ENCODE assay signal across 10 cellular contexts in the genomic region with DNA sequence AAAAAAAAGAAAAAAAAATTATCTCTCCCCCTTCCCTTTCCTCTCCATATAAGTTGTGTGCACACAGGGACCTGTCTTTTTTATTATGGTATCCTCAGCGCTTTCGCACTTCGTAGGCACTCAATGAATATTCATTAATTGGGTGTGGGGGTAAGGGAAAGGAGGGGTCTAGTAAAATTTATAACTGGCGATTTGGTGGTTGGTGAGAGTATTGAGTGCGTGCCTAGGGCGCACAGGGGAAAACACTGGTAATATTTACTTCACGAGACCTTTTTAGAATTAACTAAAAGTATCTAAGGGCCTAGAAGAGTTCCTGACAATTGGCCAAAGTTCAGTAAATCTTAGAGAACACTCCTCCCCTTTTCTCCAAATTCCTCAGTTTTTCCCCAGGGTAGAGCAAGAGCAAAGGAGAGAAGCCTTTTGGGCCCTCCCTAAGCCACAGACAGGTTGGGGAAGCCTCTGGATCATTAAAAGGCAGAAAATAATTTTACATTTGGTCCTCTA. TPM values are rescaled to one million over a fixed set of nuclear protein-coding genes. Genes with fewer than 3 reads are reported as not detected.
DNase-seq lines count a peak whose midpoint lies in the region; ATAC-seq and TF ChIP-seq lines count a peak whose summit lies in the region.
"Had no signal": no experiment of that assay in that cellular context is flagged by ENCODE, and none has a peak within 500 bp of the region (broad histone marks: within the 10 kb centered on the region; RNA-seq: fewer than 3 reads in every experiment).

No MANE protein-coding gene starts in this region.

- peak overlapping the region; percentile 70 for H3K9ac ChIP-seq in GM23248

- no peaks in the 10 kb centered on the region for H3K79me2 ChIP-seq in GM23248 (ENCODE audit: insufficient read depth)

- H3F3A ChIP-seq in GM23248 (ENCODE audit: insufficient read depth) = peaks cover 8% of the 10 kb centered on the region; the same call in 1 of the 2 replicates

- POLR2A ChIA-PET in activated CD8-positive, alpha-beta T cell treated with anti-CD3 and anti-CD28 coated beads, Interleukin-2, amount 10 ng/mL, durations not matched to agents 7 days and 5 days (lab: Charles Lee) = no interaction called here

- no peaks in the 10 kb centered on the region for H4K20me1 ChIP-seq in GM23248 (ENCODE audit: insufficient read depth)

- ATAC-seq in activated CD8-positive, alpha-beta T cell treated with anti-CD3 and anti-CD28 coated beads, Interleukin-2, amount 10 ng/mL, durations not matched to agents 7 days and 5 days = no peak
- ATAC-seq in sciatic nerve (peak; percentile 73), GM18867 (IDR thresholded peaks at IDR 0.05; ENCODE audit: unreplicated experiment) (no peak)

- H3K27me3 Mint-ChIP-seq in activated CD8-positive, alpha-beta T cell treated with anti-CD3 and anti-CD28 coated beads, Interleukin-2, amount 10 ng/mL, durations not matched to agents 7 days and 5 days (ENCODE audit: low read depth) = peaks cover 39% of the 10 kb centered on the region

- H3K27ac Mint-ChIP-seq in activated CD8-positive, alpha-beta T cell treated with anti-CD3 and anti-CD28 coated beads, Interleukin-2, amount 10 ng/mL, durations not matched to agents 7 days and 5 days = no peak overlapping the region

- no peaks in the 10 kb centered on the region for H3K9me3 Mint-ChIP-seq in activated CD8-positive, alpha-beta T cell treated with anti-CD3 and anti-CD28 coated beads, Interleukin-2, amount 10 ng/mL, durations not matched to agents 7 days and 5 days (ENCODE audit: insufficient read depth)

- WGBS in GM23248 (ENCODE audit: low coverage in 1 of 2, low lambda C conversion rate in 2 of 2, missing lambda C conversion rate in 2 of 2), 2 experiments = 95 to 100% methylated on average over 7 of the region's 7 CpGs

- H3K9me3 ChIP-seq in GM23248 (ENCODE audit: low read depth) (no peaks in the 10 kb centered on the region), left ventricle myocardium inferior (replicated peaks) (no peaks in the 10 kb centered on the region)

- H3K4me2 ChIP-seq in GM23248 (ENCODE audit: unreplicated experiment) = peak overlapping the region; percentile 78

- H3K27me3 ChIP-seq in GM23248 (replicated peaks; ENCODE audit: insufficient read depth) = no peaks in the 10 kb centered on the region
- H3K27me3 ChIP-seq in left ventricle myocardium inferior (ENCODE audit: low read depth) = no peaks in the 10 kb centered on the region
- H3K27me3 ChIP-seq: foreskin keratinocyte had no signal

- no peaks in the 10 kb centered on the region for H3K36me3 Mint-ChIP-seq in activated CD8-positive, alpha-beta T cell treated with anti-CD3 and anti-CD28 coated beads, Interleukin-2, amount 10 ng/mL, durations not matched to agents 7 days and 5 days (ENCODE audit: low read depth)

- TF ChIP-seq CTCF in left ventricle myocardium inferior (IDR thresholded peaks at IDR 0.05; ENCODE audit: borderline replicate concordance) = no peak

- H3K9me2 ChIP-seq in GM23248 (ENCODE audit: insufficient read depth) = no peaks in the 10 kb centered on the region

- H3K4me3 ChIP-seq in GM23248 (peak overlapping the region; percentile 64), left ventricle myocardium inferior (peak overlapping the region; percentile 68)

- H3K4me1 ChIP-seq in GM23248 (ENCODE audit: insufficient read depth) = no peaks in the 10 kb centered on the region
- peaks cover 13% of the 10 kb centered on the region for H3K4me1 ChIP-seq in left ventricle myocardium inferior
- H3K4me1 ChIP-seq: foreskin keratinocyte had no signal

- DNase-seq in GM23248 (peak; percentile 25), left ventricle myocardium inferior (no peak), sciatic nerve (ENCODE audit: low spot score) (no peak), COR-L47 (lab: John Stamatoyannopoulos, UW) (no peak), head of caudate nucleus (no peak), NCI-H1105 treated with DMSO at 0.1 percent for 48 hours (lab: John Stamatoyannopoulos, UW) (no peak)
- no peak for DNase-seq in activated CD8-positive, alpha-beta T cell treated with anti-CD3 and anti-CD28 coated beads, Interleukin-2, amount 10 ng/mL, durations not matched to agents 7 days and 5 days
- DNase-seq: foreskin keratinocyte, NCI-H2029 treated with DMSO at 0.1 percent for 48 hours had no signal

- intact Hi-C loops in left ventricle myocardium inferior (cut with micrococcal nuclease) = no loop called here
- intact Hi-C loops in sciatic nerve (cut with DNase I) = no loop called here
- intact Hi-C loops in head of caudate nucleus (cut with DNase I) = loop anchor here (1.0 kb wide), 1 partner anchor 26 kb away; no protein-coding TSS in a partner anchor

- H3K36me3 ChIP-seq in GM23248 (ENCODE audit: low read depth) = no peaks in the 10 kb centered on the region
- no peaks in the 10 kb centered on the region for H3K36me3 ChIP-seq in left ventricle myocardium inferior

- in situ Hi-C loops in GM23248 (cut with MboI) = no loop called here

- H3K4me1 Mint-ChIP-seq in activated CD8-positive, alpha-beta T cell treated with anti-CD3 and anti-CD28 coated beads, Interleukin-2, amount 10 ng/mL, durations not matched to agents 7 days and 5 days (ENCODE audit: low read depth) = peaks cover 9% of the 10 kb centered on the region

- H3K27ac ChIP-seq in GM23248 = peak overlapping the region; percentile 60; the same call in 1 of the 2 replicates
- peak overlapping the region; percentile 64 for H3K27ac ChIP-seq in left ventricle myocardium inferior (replicated peaks)
- H3K27ac ChIP-seq: foreskin keratinocyte had no signal

- peak overlapping the region; percentile 77 for H2AFZ ChIP-seq in GM23248

- CTCF ChIA-PET in activated CD8-positive, alpha-beta T cell treated with anti-CD3 and anti-CD28 coated beads, Interleukin-2, amount 10 ng/mL, durations not matched to agents 7 days and 5 days (lab: Charles Lee) = interaction anchor here (1.3 to 2.0 kb wide), 3 partner anchors 11 to 119 kb away, joined by 3 to 8 read pairs (median 8); no protein-coding TSS in a partner anchor

- H3K4me3 Mint-ChIP-seq in activated CD8-positive, alpha-beta T cell treated with anti-CD3 and anti-CD28 coated beads, Interleukin-2, amount 10 ng/mL, durations not matched to agents 7 days and 5 days = peak overlapping the region; percentile 45

RNA-seq across cellular contexts. Expression of gene TYRO3, which starts 25.7 kb away (rescaled TPM):
- 5.2 and 7.5 TPM in 2 replicates for total RNA-seq in GM23248 (2014; rRNA removed; shearing (Covaris generic))
- polyA plus RNA-seq in GM23248 (2016; fragmentation: Nextera tagmentation; extraction: Ambion mirVana) = 7.9 and 8.8 TPM in 2 replicates
- total RNA-seq in activated CD8-positive, alpha-beta T cell treated with anti-CD3 and anti-CD28 coated beads, Interleukin-2, amount 10 ng/mL, durations not matched to agents 7 days and 5 days = under 1 TPM; 0.29 to 0.71 TPM
- total RNA-seq in left ventricle myocardium inferior (3.3 TPM), sciatic nerve (36.9 TPM)

RNA-seq across cellular contexts. Expression of gene RPAP1, which starts 40.6 kb away (rescaled TPM):
- total RNA-seq in GM23248 (2014; rRNA removed; shearing (Covaris generic)) = 15.7 and 16.5 TPM in 2 replicates
- 10.7 and 11.4 TPM in 2 replicates for polyA plus RNA-seq in GM23248 (2016; fragmentation: Nextera tagmentation; extraction: Ambion mirVana)
- total RNA-seq in activated CD8-positive, alpha-beta T cell treated with anti-CD3 and anti-CD28 coated beads, Interleukin-2, amount 10 ng/mL, durations not matched to agents 7 days and 5 days = 10 to 100 TPM; 38.1 to 41.6 TPM
- 25.6 TPM for total RNA-seq in left ventricle myocardium inferior
- 30.0 TPM for total RNA-seq in sciatic nerve
